ENCODE assay signal across 1 cellular context in the genomic region with DNA sequence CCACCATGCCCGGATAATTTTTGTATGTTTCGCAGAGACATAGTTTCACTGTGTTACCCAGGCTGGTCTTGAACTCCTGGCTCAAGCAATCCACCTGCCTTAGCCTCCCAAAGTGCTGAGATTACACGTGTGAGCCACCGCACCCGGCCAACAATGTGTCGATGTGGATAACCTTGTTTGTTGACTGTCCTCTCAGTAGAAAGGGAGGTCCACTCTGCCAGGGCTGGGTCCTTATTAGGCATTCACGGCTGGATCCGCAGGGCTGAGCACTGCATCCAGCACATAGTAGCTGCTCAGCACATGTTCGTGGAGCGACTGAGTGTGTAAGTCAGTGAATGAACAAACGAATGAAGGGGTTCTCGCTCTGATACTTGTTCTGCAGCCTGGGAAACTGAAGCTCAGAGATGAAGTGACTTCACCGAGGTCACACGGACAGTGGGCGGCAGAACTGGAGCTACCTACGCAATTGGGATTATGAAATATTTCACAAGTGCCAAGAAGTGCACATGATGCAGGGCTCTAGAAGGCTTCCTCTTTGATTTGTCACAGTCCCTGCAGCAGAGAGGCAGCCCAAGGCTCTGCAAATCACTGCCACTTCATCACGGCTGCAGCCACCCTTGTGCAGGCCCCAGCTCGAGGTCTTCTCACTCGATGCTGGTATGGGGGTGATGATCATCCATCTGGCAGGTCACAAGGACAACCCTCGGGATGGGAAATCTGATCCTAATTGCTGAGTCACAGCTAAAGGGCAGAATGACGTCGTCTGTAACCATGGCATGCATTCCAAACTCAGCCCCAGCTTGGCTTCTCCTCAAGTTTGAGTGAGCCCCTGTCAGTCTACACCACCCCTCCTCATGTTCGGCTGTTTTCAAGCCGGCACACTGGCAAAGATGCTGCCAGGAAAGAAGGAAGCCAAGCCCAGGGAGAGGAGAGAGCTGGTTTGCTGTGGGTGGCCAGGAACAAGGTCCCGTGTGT.
TF ChIP-seq lines count a peak whose summit lies in the region.

No MANE protein-coding gene starts in this region.

TF ChIP-seq in HEK293, 187 proteins besides CTCF, POLR2A, EP300 and RAD21 (continued from another document):
- TF ChIP-seq, protein P1, sequence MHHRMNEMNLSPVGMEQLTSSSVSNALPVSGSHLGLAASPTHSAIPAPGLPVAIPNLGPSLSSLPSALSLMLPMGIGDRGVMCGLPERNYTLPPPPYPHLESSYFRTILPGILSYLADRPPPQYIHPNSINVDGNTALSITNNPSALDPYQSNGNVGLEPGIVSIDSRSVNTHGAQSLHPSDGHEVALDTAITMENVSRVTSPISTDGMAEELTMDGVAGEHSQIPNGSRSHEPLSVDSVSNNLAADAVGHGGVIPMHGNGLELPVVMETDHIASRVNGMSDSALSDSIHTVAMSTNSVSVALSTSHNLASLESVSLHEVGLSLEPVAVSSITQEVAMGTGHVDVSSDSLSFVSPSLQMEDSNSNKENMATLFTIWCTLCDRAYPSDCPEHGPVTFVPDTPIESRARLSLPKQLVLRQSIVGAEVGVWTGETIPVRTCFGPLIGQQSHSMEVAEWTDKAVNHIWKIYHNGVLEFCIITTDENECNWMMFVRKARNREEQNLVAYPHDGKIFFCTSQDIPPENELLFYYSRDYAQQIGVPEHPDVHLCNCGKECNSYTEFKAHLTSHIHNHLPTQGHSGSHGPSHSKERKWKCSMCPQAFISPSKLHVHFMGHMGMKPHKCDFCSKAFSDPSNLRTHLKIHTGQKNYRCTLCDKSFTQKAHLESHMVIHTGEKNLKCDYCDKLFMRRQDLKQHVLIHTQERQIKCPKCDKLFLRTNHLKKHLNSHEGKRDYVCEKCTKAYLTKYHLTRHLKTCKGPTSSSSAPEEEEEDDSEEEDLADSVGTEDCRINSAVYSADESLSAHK (tag by site-specific recombination; IDR thresholded peaks at IDR 0.05) = no peak
- TF ChIP-seq, protein P2, sequence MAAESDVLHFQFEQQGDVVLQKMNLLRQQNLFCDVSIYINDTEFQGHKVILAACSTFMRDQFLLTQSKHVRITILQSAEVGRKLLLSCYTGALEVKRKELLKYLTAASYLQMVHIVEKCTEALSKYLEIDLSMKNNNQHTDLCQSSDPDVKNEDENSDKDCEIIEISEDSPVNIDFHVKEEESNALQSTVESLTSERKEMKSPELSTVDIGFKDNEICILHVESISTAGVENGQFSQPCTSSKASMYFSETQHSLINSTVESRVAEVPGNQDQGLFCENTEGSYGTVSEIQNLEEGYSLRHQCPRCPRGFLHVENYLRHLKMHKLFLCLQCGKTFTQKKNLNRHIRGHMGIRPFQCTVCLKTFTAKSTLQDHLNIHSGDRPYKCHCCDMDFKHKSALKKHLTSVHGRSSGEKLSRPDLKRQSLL (tag by site-specific recombination; IDR thresholded peaks at IDR 0.05) = peak; percentile 56; the same call in 1 of the 2 replicates
- TF ChIP-seq RBAK (tag by site-specific recombination; IDR thresholded peaks at IDR 0.05) (no peak), ZNF10 (tag by site-specific recombination; IDR thresholded peaks at IDR 0.05) (peak; percentile 65; the same call in 1 of the 2 replicates), ZNF600 (tag by site-specific recombination; IDR thresholded peaks at IDR 0.05) (peak; percentile 57; the same call in 1 of the 2 replicates), ZNF184 (tag by site-specific recombination; IDR thresholded peaks at IDR 0.05) (peak; percentile 65; the same call in 1 of the 2 replicates), IKZF3 (tag by site-specific recombination; IDR thresholded peaks at IDR 0.05) (peak; percentile 75), ZEB2 (tag by site-specific recombination; IDR thresholded peaks at IDR 0.05) (peak; percentile 91), ZNF558 (tag by site-specific recombination; IDR thresholded peaks at IDR 0.05) (0 out of 2 replicates have a peak, but pooled peaks have one; percentile 49), SP2 (tag by site-specific recombination; IDR thresholded peaks at IDR 0.05) (peak; percentile 46), ZBTB1 (tag by site-specific recombination; IDR thresholded peaks at IDR 0.05) (no peak), MEIS1 (CRISPR knock-in tag; IDR thresholded peaks at IDR 0.05; ENCODE audit: borderline replicate concordance) (no peak), ZBTB48 (tag by site-specific recombination; IDR thresholded peaks at IDR 0.05) (peak; percentile 49; the same call in 1 of the 2 replicates), ZNF335 (tag by site-specific recombination; conservative IDR thresholded peaks at IDR 0.05) (peak; percentile 95), SP7 (tag by site-specific recombination; IDR thresholded peaks at IDR 0.05) (peak; percentile 89), ZNF658 (tag by site-specific recombination; IDR thresholded peaks at IDR 0.05) (no peak)
- TF ChIP-seq, protein P3, sequence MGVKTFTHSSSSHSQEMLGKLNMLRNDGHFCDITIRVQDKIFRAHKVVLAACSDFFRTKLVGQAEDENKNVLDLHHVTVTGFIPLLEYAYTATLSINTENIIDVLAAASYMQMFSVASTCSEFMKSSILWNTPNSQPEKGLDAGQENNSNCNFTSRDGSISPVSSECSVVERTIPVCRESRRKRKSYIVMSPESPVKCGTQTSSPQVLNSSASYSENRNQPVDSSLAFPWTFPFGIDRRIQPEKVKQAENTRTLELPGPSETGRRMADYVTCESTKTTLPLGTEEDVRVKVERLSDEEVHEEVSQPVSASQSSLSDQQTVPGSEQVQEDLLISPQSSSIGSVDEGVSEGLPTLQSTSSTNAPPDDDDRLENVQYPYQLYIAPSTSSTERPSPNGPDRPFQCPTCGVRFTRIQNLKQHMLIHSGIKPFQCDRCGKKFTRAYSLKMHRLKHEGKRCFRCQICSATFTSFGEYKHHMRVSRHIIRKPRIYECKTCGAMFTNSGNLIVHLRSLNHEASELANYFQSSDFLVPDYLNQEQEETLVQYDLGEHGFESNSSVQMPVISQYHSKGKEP (tag by site-specific recombination; IDR thresholded peaks at IDR 0.05) = peak; percentile 84
- TF ChIP-seq, protein P4, sequence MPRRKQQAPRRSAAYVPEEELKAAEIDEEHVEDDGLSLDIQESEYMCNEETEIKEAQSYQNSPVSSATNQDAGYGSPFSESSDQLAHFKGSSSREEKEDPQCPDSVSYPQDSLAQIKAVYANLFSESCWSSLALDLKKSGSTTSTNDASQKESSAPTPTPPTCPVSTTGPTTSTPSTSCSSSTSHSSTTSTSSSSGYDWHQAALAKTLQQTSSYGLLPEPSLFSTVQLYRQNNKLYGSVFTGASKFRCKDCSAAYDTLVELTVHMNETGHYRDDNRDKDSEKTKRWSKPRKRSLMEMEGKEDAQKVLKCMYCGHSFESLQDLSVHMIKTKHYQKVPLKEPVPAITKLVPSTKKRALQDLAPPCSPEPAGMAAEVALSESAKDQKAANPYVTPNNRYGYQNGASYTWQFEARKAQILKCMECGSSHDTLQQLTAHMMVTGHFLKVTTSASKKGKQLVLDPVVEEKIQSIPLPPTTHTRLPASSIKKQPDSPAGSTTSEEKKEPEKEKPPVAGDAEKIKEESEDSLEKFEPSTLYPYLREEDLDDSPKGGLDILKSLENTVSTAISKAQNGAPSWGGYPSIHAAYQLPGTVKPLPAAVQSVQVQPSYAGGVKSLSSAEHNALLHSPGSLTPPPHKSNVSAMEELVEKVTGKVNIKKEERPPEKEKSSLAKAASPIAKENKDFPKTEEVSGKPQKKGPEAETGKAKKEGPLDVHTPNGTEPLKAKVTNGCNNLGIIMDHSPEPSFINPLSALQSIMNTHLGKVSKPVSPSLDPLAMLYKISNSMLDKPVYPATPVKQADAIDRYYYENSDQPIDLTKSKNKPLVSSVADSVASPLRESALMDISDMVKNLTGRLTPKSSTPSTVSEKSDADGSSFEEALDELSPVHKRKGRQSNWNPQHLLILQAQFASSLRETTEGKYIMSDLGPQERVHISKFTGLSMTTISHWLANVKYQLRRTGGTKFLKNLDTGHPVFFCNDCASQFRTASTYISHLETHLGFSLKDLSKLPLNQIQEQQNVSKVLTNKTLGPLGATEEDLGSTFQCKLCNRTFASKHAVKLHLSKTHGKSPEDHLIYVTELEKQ (tag by site-specific recombination; IDR thresholded peaks at IDR 0.05; ENCODE audit: borderline replicate concordance) = peak; percentile 71; the same call in 1 of the 2 replicates
- TF ChIP-seq, protein P5, sequence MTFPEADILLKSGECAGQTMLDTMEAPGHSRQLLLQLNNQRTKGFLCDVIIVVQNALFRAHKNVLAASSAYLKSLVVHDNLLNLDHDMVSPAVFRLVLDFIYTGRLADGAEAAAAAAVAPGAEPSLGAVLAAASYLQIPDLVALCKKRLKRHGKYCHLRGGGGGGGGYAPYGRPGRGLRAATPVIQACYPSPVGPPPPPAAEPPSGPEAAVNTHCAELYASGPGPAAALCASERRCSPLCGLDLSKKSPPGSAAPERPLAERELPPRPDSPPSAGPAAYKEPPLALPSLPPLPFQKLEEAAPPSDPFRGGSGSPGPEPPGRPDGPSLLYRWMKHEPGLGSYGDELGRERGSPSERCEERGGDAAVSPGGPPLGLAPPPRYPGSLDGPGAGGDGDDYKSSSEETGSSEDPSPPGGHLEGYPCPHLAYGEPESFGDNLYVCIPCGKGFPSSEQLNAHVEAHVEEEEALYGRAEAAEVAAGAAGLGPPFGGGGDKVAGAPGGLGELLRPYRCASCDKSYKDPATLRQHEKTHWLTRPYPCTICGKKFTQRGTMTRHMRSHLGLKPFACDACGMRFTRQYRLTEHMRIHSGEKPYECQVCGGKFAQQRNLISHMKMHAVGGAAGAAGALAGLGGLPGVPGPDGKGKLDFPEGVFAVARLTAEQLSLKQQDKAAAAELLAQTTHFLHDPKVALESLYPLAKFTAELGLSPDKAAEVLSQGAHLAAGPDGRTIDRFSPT (tag by site-specific recombination; IDR thresholded peaks at IDR 0.05) = 0 out of 2 replicates have a peak, but pooled peaks have one; percentile 29
- TF ChIP-seq, protein P6, sequence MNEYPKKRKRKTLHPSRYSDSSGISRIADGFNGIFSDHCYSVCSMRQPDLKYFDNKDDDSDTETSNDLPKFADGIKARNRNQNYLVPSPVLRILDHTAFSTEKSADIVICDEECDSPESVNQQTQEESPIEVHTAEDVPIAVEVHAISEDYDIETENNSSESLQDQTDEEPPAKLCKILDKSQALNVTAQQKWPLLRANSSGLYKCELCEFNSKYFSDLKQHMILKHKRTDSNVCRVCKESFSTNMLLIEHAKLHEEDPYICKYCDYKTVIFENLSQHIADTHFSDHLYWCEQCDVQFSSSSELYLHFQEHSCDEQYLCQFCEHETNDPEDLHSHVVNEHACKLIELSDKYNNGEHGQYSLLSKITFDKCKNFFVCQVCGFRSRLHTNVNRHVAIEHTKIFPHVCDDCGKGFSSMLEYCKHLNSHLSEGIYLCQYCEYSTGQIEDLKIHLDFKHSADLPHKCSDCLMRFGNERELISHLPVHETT (tag by site-specific recombination; IDR thresholded peaks at IDR 0.05) = peak; percentile 58; the same call in 1 of the 2 replicates
- TF ChIP-seq, protein P7, sequence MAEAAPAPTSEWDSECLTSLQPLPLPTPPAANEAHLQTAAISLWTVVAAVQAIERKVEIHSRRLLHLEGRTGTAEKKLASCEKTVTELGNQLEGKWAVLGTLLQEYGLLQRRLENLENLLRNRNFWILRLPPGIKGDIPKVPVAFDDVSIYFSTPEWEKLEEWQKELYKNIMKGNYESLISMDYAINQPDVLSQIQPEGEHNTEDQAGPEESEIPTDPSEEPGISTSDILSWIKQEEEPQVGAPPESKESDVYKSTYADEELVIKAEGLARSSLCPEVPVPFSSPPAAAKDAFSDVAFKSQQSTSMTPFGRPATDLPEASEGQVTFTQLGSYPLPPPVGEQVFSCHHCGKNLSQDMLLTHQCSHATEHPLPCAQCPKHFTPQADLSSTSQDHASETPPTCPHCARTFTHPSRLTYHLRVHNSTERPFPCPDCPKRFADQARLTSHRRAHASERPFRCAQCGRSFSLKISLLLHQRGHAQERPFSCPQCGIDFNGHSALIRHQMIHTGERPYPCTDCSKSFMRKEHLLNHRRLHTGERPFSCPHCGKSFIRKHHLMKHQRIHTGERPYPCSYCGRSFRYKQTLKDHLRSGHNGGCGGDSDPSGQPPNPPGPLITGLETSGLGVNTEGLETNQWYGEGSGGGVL (tag by site-specific recombination; IDR thresholded peaks at IDR 0.05) = no peak
